ENCODE assay signal across 9 cellular contexts in genomic region chr2:145411493-145411892, GRCh38.
A peak's percentile ranks its signal among the peaks of the same experiment; 100 is the strongest.
DNase-seq lines count a peak whose midpoint lies in the region; ATAC-seq lines count a peak whose summit lies in the region.
"Had no signal": no experiment of that assay in that cellular context is flagged by ENCODE, and none has a peak within 500 bp of the region (broad histone marks: within the 10 kb centered on the region; RNA-seq: fewer than 3 reads in every experiment).

No MANE protein-coding gene starts in this region.

- H3K36me3 ChIP-seq in Karpas-422 (ENCODE audit: insufficient read depth, low read length): no peaks in the 10 kb centered on the region

- H3K27me3 ChIP-seq in Karpas-422 (ENCODE audit: low read length): no peaks in the 10 kb centered on the region

- H3K9me3 ChIP-seq in Karpas-422 (ENCODE audit: low read length): no peaks in the 10 kb centered on the region

- no peaks in the 10 kb centered on the region for H4K20me1 ChIP-seq in Karpas-422 (ENCODE audit: insufficient read depth, low read depth, low read length)

- H3K4me2 ChIP-seq in Karpas-422 (ENCODE audit: low read depth, low read length, poor library complexity, severe bottlenecking): peak overlapping the region; percentile 27

- peaks cover 32% of the 10 kb centered on the region for H3K36me3 Mint-ChIP-seq in activated naive CD8-positive, alpha-beta T cell treated with anti-CD3 and anti-CD28 coated beads, Interleukin-2, amount 10 ng/mL, durations not matched to agents 7 days and 5 days

- POLR2A ChIA-PET in activated naive CD8-positive, alpha-beta T cell treated with anti-CD3 and anti-CD28 coated beads, Interleukin-2, amount 10 ng/mL, durations not matched to agents 7 days and 5 days (lab: Charles Lee): interaction anchor here (0.9 kb wide), 1 partner anchor 153 kb away, joined by 4 read pairs; no protein-coding TSS in a partner anchor

- peak; percentile 95 for ATAC-seq in GM18867 (IDR thresholded peaks at IDR 0.05; ENCODE audit: unreplicated experiment)
- peak; percentile 95 for ATAC-seq in GM21825 (IDR thresholded peaks at IDR 0.05; ENCODE audit: unreplicated experiment)
- ATAC-seq in activated naive CD8-positive, alpha-beta T cell treated with anti-CD3 and anti-CD28 coated beads, Interleukin-2, amount 10 ng/mL, durations not matched to agents 7 days and 5 days (ENCODE audit: low read depth): peak; percentile 94

- peaks cover 30% of the 10 kb centered on the region for H3K4me1 Mint-ChIP-seq in activated naive CD8-positive, alpha-beta T cell treated with anti-CD3 and anti-CD28 coated beads, Interleukin-2, amount 10 ng/mL, durations not matched to agents 7 days and 5 days

- H3K27ac Mint-ChIP-seq in activated naive CD8-positive, alpha-beta T cell treated with anti-CD3 and anti-CD28 coated beads, Interleukin-2, amount 10 ng/mL, durations not matched to agents 7 days and 5 days: peak overlapping the region; percentile 66

- no peaks in the 10 kb centered on the region for H3K79me2 ChIP-seq in Karpas-422 (ENCODE audit: low read length)

- no peaks in the 10 kb centered on the region for H3K9me2 ChIP-seq in Karpas-422 (replicated peaks; ENCODE audit: insufficient read depth, low read length)

- peaks cover 22% of the 10 kb centered on the region for H3K4me1 ChIP-seq in Karpas-422 (ENCODE audit: low read length)

- peaks cover 23% of the 10 kb centered on the region for H3K9me3 Mint-ChIP-seq in activated naive CD8-positive, alpha-beta T cell treated with anti-CD3 and anti-CD28 coated beads, Interleukin-2, amount 10 ng/mL, durations not matched to agents 7 days and 5 days

- peak overlapping the region; percentile 60 for H3K4me3 Mint-ChIP-seq in activated naive CD8-positive, alpha-beta T cell treated with anti-CD3 and anti-CD28 coated beads, Interleukin-2, amount 10 ng/mL, durations not matched to agents 7 days and 5 days

- H2AFZ ChIP-seq in Karpas-422 (ENCODE audit: low read length): peak overlapping the region; percentile 38; the same call in 1 of the 2 replicates

- H3K9ac ChIP-seq in Karpas-422 (ENCODE audit: low read length): no peak overlapping the region

- DNase-seq in Karpas-422 (peak; percentile 32), activated gamma-delta T cell treated with Interleukin-2 at 50 U/mL for 16 hours (no peak), HuH-7 (ENCODE audit: low spot score) (no peak), NCI-H2171 treated with DMSO at 0.1 percent for 48 hours (lab: John Stamatoyannopoulos, UW) (no peak)
- DNase-seq in activated naive CD8-positive, alpha-beta T cell treated with anti-CD3 and anti-CD28 coated beads, Interleukin-2, amount 10 ng/mL, durations not matched to agents 7 days and 5 days: peak; percentile 34
- no peak for DNase-seq in stimulated activated CD4-positive, alpha-beta T cell treated with anti-CD3 and anti-CD28 coated beads, Interleukin-4, amount 100 ng/mL, for 24 hours
- DNase-seq: IMR-90 had no signal

- 0 out of 2 replicates have a peak overlapping the region, but pooled peaks have one; percentile 14 for H3K27ac ChIP-seq in Karpas-422 (ENCODE audit: low read length)

- H3K27me3 Mint-ChIP-seq in activated naive CD8-positive, alpha-beta T cell treated with anti-CD3 and anti-CD28 coated beads, Interleukin-2, amount 10 ng/mL, durations not matched to agents 7 days and 5 days: peaks cover 49% of the 10 kb centered on the region

- peak overlapping the region; percentile 4; the same call in 1 of the 2 replicates for H3K4me3 ChIP-seq in Karpas-422 (ENCODE audit: low read length)

Comparison
In these comparisons a context has a peak if more than half of its experiments do, and no peak if none do; other contexts are left out.
1. DNase-seq: peak in Karpas-422 (single experiment) and activated naive CD8-positive, alpha-beta T cell treated with anti-CD3 and anti-CD28 coated beads, Interleukin-2, amount 10 ng/mL, durations not matched to agents 7 days and 5 days (single experiment); none in activated gamma-delta T cell treated with Interleukin-2 at 50 U/mL for 16 hours (single experiment), HuH-7 (single experiment), NCI-H2171 treated with DMSO at 0.1 percent for 48 hours (single experiment) and stimulated activated CD4-positive, alpha-beta T cell treated with anti-CD3 and anti-CD28 coated beads, Interleukin-4, amount 100 ng/mL, for 24 hours (single experiment).
2. Peak in every context shown above with its lines, with median percentiles within 50 percentile points of each other: ATAC-seq.